12 cellular contexts compared by ENCODE assay signal in genomic region chr3:172257638-172258400, GRCh38.
DNase-seq lines count a peak whose midpoint lies in the region; ATAC-seq and TF ChIP-seq lines count a peak whose summit lies in the region.
"Had no signal": no experiment of that assay in that cellular context is flagged by ENCODE, and none has a peak within 500 bp of the region (broad histone marks: within the 10 kb centered on the region; RNA-seq: fewer than 3 reads in every experiment).

No MANE protein-coding gene starts in this region.

- intact Hi-C loops in psoas muscle (cut with DNase I): no loop called here

- POLR2A ChIA-PET in AG04449 (lab: Yijun Ruan, JAX) (no interaction called here), WTC11 (lab: Charles Lee) (no interaction called here)

- no peaks in the 10 kb centered on the region for H3K27me3 Mint-ChIP-seq in WTC11 (ENCODE audit: low read depth)
- H3K27me3 Mint-ChIP-seq: activated naive CD8-positive, alpha-beta T cell had no signal

- CTCF ChIA-PET in AG04449 (lab: Yijun Ruan, JAX): interaction anchor here (1.3 kb wide), 1 partner anchor 12 kb away, joined by 3 read pairs; no protein-coding TSS in a partner anchor
- CTCF ChIA-PET in WTC11 (lab: Charles Lee): no interaction called here

- peaks cover 52% of the 10 kb centered on the region for H3K4me1 ChIP-seq in psoas muscle

- H3K9me3 Mint-ChIP-seq in WTC11: no peaks in the 10 kb centered on the region

- H3K4me3 ChIP-seq in AG04449 (ENCODE audit: low read depth, low read length): no peak overlapping the region
- H3K4me3 ChIP-seq in psoas muscle: no peak overlapping the region
- H3K4me3 ChIP-seq: GM12878 had no signal

- ATAC-seq in WTC11: no peak
- ATAC-seq in psoas muscle: peak in 1 of 4 donors; percentile 16
- ATAC-seq: activated CD8-positive, alpha-beta T cell treated with anti-CD3 and anti-CD28 coated beads, Interleukin-2, amount 10 ng/mL, durations not matched to agents 7 days and 5 days; GM12878 had no signal

- DNase-seq in AG04449 (ENCODE audit: low read depth, low spot score) (peak; percentile 52), WTC11 (ENCODE audit: low spot score) (no peak), fibroblast of peridontal ligament (ENCODE audit: extremely low read depth) (peak; percentile 37), psoas muscle (no peak), NK-92 (lab: John Stamatoyannopoulos, UW; ENCODE audit: unreplicated experiment) (no peak), NCI-H2081 (lab: John Stamatoyannopoulos, UW) (no peak), NCI-H187 treated with DMSO at 0.1 percent for 48 hours (lab: John Stamatoyannopoulos, UW) (no peak)
- DNase-seq in activated naive CD4-positive, alpha-beta T cell treated with Interleukin-2 at 50 U/mL for 16 hours: no peak
- DNase-seq: activated CD8-positive, alpha-beta T cell treated with anti-CD3 and anti-CD28 coated beads, Interleukin-2, amount 10 ng/mL, durations not matched to agents 7 days and 5 days; DMS79 treated with DMSO at 0.1 percent for 48 hours had no signal

- H3K27me3 ChIP-seq in psoas muscle (ENCODE audit: insufficient read depth in 3 of 3, low read length in 2 of 3): no peaks in the 10 kb centered on the region

- H3K36me3 ChIP-seq in psoas muscle (ENCODE audit: insufficient read depth in 1 of 2, low read depth in 1 of 2): peaks cover 3 to 15% of the 10 kb centered on the region in 2 donors

- peaks cover 43% of the 10 kb centered on the region for H3K4me1 Mint-ChIP-seq in WTC11

- H3K36me3 Mint-ChIP-seq in WTC11: peaks cover 8% of the 10 kb centered on the region

- peak overlapping the region; percentile 62 for H3K27ac ChIP-seq in psoas muscle

- TF ChIP-seq CTCF in AG04449 (IDR thresholded peaks at IDR 0.05; ENCODE audit: insufficient read depth, low read length, missing control alignments): no peak
- TF ChIP-seq CTCF in WTC11 (IDR thresholded peaks at IDR 0.05): no peak
- TF ChIP-seq CTCF in psoas muscle (IDR thresholded peaks at IDR 0.05): no peak

- WGBS in psoas muscle, 3 donors: 90 to 92% (median 91%) methylated on average over 8 of the region's 8 CpGs

- H3K4me3 Mint-ChIP-seq in WTC11: no peak overlapping the region
- H3K4me3 Mint-ChIP-seq: activated CD8-positive, alpha-beta T cell treated with anti-CD3 and anti-CD28 coated beads, Interleukin-2, amount 10 ng/mL, durations not matched to agents 7 days and 5 days; activated naive CD8-positive, alpha-beta T cell had no signal

- no peaks in the 10 kb centered on the region for H3K9me3 ChIP-seq in psoas muscle

- H3K27ac Mint-ChIP-seq in WTC11: peak overlapping the region; percentile 79
- H3K27ac Mint-ChIP-seq: activated CD8-positive, alpha-beta T cell treated with anti-CD3 and anti-CD28 coated beads, Interleukin-2, amount 10 ng/mL, durations not matched to agents 7 days and 5 days; activated naive CD8-positive, alpha-beta T cell had no signal

TF ChIP-seq in WTC11, 78 proteins besides CTCF, POLR2A, EP300 and RAD21:
- no peak for TF ChIP-seq ATF6 (CRISPR knock-in tag; IDR thresholded peaks at IDR 0.05)
- no peak for TF ChIP-seq CBFB (CRISPR knock-in tag; IDR thresholded peaks at IDR 0.05; ENCODE audit: low read depth)
- no peak for TF ChIP-seq SOX15 (CRISPR knock-in tag; IDR thresholded peaks at IDR 0.05)
- TF ChIP-seq ATF2 (CRISPR knock-in tag; IDR thresholded peaks at IDR 0.05; ENCODE audit: borderline replicate concordance, low read depth): no peak
- TF ChIP-seq USF2 (CRISPR knock-in tag; IDR thresholded peaks at IDR 0.05): no peak
- TF ChIP-seq PREB (CRISPR knock-in tag; IDR thresholded peaks at IDR 0.05; ENCODE audit: borderline replicate concordance): no peak
- TF ChIP-seq EMX1 (CRISPR knock-in tag; IDR thresholded peaks at IDR 0.05): no peak
- TF ChIP-seq GRHL2 (CRISPR knock-in tag; IDR thresholded peaks at IDR 0.05; ENCODE audit: insufficient replicate concordance, severe bottlenecking): no peak
- TF ChIP-seq ESRRA (CRISPR knock-in tag; IDR thresholded peaks at IDR 0.05; ENCODE audit: borderline replicate concordance): no peak
- no peak for TF ChIP-seq CREB1 (CRISPR knock-in tag; IDR thresholded peaks at IDR 0.05)

Comparison
In these comparisons a context has a peak if more than half of its experiments do, and no peak if none do; other contexts are left out.
1. DNase-seq: peak in AG04449 (single experiment) and fibroblast of peridontal ligament (single experiment); none in WTC11 (single experiment), psoas muscle (0 of 2), NK-92 (single experiment), NCI-H2081 (0 of 2), activated naive CD4-positive, alpha-beta T cell treated with Interleukin-2 at 50 U/mL for 16 hours (single experiment) and NCI-H187 treated with DMSO at 0.1 percent for 48 hours (single experiment).